ENCODE assay signal across 33 cellular contexts in the genomic region with DNA sequence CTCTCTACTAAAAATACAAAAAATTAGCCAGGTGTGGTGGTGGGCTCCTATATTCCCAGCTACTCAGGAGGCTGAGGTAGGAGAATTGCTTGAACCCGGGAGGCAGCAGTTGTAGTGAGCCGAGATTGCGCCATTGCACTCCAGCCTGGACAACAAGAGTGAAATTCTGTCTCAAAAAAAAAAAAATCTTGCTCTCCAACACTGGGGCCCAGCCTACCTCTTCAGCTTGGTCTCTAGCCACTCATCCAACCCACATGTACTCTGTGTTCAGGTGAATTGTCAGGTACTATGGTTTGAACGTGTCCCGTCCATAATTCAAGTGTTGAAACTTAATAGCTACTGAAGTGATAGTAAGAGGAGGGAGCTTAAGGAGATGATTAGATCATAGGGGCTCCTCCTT.
"Had no signal": no experiment of that assay in that cellular context is flagged by ENCODE, and none has a peak within 500 bp of the region (broad histone marks: within the 10 kb centered on the region; RNA-seq: fewer than 3 reads in every experiment).

No MANE protein-coding gene starts in this region.

- H3K27me3 ChIP-seq: ascending aorta, cardiac muscle cell had no signal

- H2AFZ ChIP-seq: PC-9 had no signal

- H3K36me3 Mint-ChIP-seq: activated CD8-positive, alpha-beta memory T cell treated with anti-CD3 and anti-CD28 coated beads, Interleukin-2, amount 10 ng/mL, durations not matched to agents 7 days and 5 days; activated naive CD4-positive, alpha-beta T cell treated with anti-CD3 and anti-CD28 coated beads, Interleukin-2, amount 10 ng/mL, durations not matched to agents 7 days and 5 days; activated naive CD8-positive, alpha-beta T cell treated with anti-CD3 and anti-CD28 coated beads, Interleukin-2, amount 10 ng/mL, durations not matched to agents 7 days and 5 days had no signal

- H3K4me2 ChIP-seq: KMS-11, PC-9 had no signal

- H3K4me1 ChIP-seq: ascending aorta had no signal

- H3K4me1 Mint-ChIP-seq: activated naive CD8-positive, alpha-beta T cell treated with anti-CD3 and anti-CD28 coated beads, Interleukin-2, amount 10 ng/mL, durations not matched to agents 7 days and 5 days; central memory CD8-positive, alpha-beta T cell had no signal

- H3K9ac ChIP-seq: KMS-11 had no signal

- H3K27ac ChIP-seq: ascending aorta, cardiac muscle cell, KMS-11, PC-9, VCaP had no signal

- H3K9me3 Mint-ChIP-seq: activated B cell treated with CpG ODN at 0.5 μM for 24 hours; activated CD4-positive, alpha-beta memory T cell treated with anti-CD3 and anti-CD28 coated beads, Interleukin-2, amount 10 ng/mL, durations not matched to agents 7 days and 5 days; activated naive CD4-positive, alpha-beta T cell treated with anti-CD3 and anti-CD28 coated beads, Interleukin-2, amount 10 ng/mL, durations not matched to agents 7 days and 5 days; activated naive CD8-positive, alpha-beta T cell treated with anti-CD3 and anti-CD28 coated beads, Interleukin-2, amount 10 ng/mL, durations not matched to agents 7 days and 5 days; central memory CD8-positive, alpha-beta T cell had no signal

- H3K4me3 ChIP-seq: ascending aorta, cardiac muscle cell, PC-9 had no signal

- DNase-seq: activated B cell treated with CpG ODN at 0.5 μM for 24 hours; activated CD4-positive, alpha-beta memory T cell treated with anti-CD3 and anti-CD28 coated beads, Interleukin-2, amount 10 ng/mL, durations not matched to agents 7 days and 5 days; activated CD4-positive, alpha-beta T cell treated with anti-CD3 and anti-CD28 coated beads for 4 hours; activated CD4-positive, alpha-beta T cell treated with anti-CD3 and anti-CD28 coated beads, Interleukin-2, amount 50 U/mL, for 1 hour; activated CD4-positive, CD25-positive, alpha-beta regulatory T cell treated with anti-CD3 and anti-CD28 coated beads, Interleukin-2, amount 50 U/mL, for 72 hours; activated CD8-positive, alpha-beta memory T cell treated with anti-CD3 and anti-CD28 coated beads for 24 hours; activated CD8-positive, alpha-beta memory T cell treated with anti-CD3 and anti-CD28 coated beads, Interleukin-2, amount 10 ng/mL, durations not matched to agents 7 days and 5 days; activated CD8-positive, alpha-beta memory T cell treated with anti-CD3 and anti-CD28 coated beads, Interleukin-2, amount 50 U/mL, for 48 hours; activated effector memory CD4-positive, alpha-beta T cell treated with Interleukin-2 at 50 U/mL for 16 hours; activated naive CD4-positive, alpha-beta T cell treated with anti-CD3 and anti-CD28 coated beads, Interleukin-2, amount 10 ng/mL, durations not matched to agents 7 days and 5 days; activated naive CD8-positive, alpha-beta T cell treated with anti-CD3 and anti-CD28 coated beads, Interleukin-2, amount 10 ng/mL, durations not matched to agents 7 days and 5 days; activated T-cell treated with anti-CD3 and anti-CD28 coated beads, Interleukin-2, amount 50 U/mL, for 48 hours; amygdala; MM.1S; NCI-H1092 treated with DMSO at 0.1 percent for 48 hours; NCI-H146; NCI-H2081 treated with DMSO at 0.1 percent for 48 hours; NCI-H226; NCI-H446 treated with DMSO at 0.1 percent for 48 hours; NCI-H526; NCI-H748 treated with DMSO at 0.1 percent for 48 hours; NK-92 treated with Interleukin-12 subunit alpha and Interleukin-12 subunit beta, amount 100 ng/mL, for 24 hours; PC-9; Right ventricle myocardium superior; SW 1271; T-helper 1 cell; T-helper 2 cell; T-helper 9 cell had no signal

- H3K36me3 ChIP-seq: ascending aorta, cardiac muscle cell had no signal

- H3K27ac Mint-ChIP-seq: activated B cell treated with CpG ODN at 0.5 μM for 24 hours; activated CD4-positive, alpha-beta memory T cell treated with anti-CD3 and anti-CD28 coated beads, Interleukin-2, amount 10 ng/mL, durations not matched to agents 7 days and 5 days; activated CD8-positive, alpha-beta memory T cell treated with anti-CD3 and anti-CD28 coated beads, Interleukin-2, amount 10 ng/mL, durations not matched to agents 7 days and 5 days; activated naive CD4-positive, alpha-beta T cell treated with anti-CD3 and anti-CD28 coated beads, Interleukin-2, amount 10 ng/mL, durations not matched to agents 7 days and 5 days; activated naive CD8-positive, alpha-beta T cell treated with anti-CD3 and anti-CD28 coated beads, Interleukin-2, amount 10 ng/mL, durations not matched to agents 7 days and 5 days had no signal

- H3K4me3 Mint-ChIP-seq: activated B cell treated with CpG ODN at 0.5 μM for 24 hours; activated CD4-positive, alpha-beta memory T cell treated with anti-CD3 and anti-CD28 coated beads, Interleukin-2, amount 10 ng/mL, durations not matched to agents 7 days and 5 days; activated CD8-positive, alpha-beta memory T cell treated with anti-CD3 and anti-CD28 coated beads, Interleukin-2, amount 10 ng/mL, durations not matched to agents 7 days and 5 days; activated naive CD4-positive, alpha-beta T cell treated with anti-CD3 and anti-CD28 coated beads, Interleukin-2, amount 10 ng/mL, durations not matched to agents 7 days and 5 days; activated naive CD8-positive, alpha-beta T cell treated with anti-CD3 and anti-CD28 coated beads, Interleukin-2, amount 10 ng/mL, durations not matched to agents 7 days and 5 days; central memory CD8-positive, alpha-beta T cell had no signal

- ATAC-seq: activated CD8-positive, alpha-beta memory T cell treated with anti-CD3 and anti-CD28 coated beads, Interleukin-2, amount 10 ng/mL, durations not matched to agents 7 days and 5 days had no signal

- H3K27me3 Mint-ChIP-seq: activated B cell treated with CpG ODN at 0.5 μM for 24 hours; central memory CD8-positive, alpha-beta T cell had no signal

- H3K9me3 ChIP-seq: ascending aorta had no signal
